Comparison of ENCODE assay signal across 25 cellular contexts in genomic region chr7:41170466-41170865, GRCh38.
"Had no signal": no experiment of that assay in that cellular context is flagged by ENCODE, and none has a peak within 500 bp of the region (broad histone marks: within the 10 kb centered on the region; RNA-seq: fewer than 3 reads in every experiment).

No MANE protein-coding gene starts in this region.

- H3K4me2 ChIP-seq: KMS-11 had no signal

- H3K4me3 Mint-ChIP-seq: activated CD4-positive, alpha-beta T cell treated with anti-CD3 and anti-CD28 coated beads for 36 hours; activated CD4-positive, alpha-beta T cell treated with anti-CD3 and anti-CD28 coated beads, Interleukin-2, amount 10 ng/mL, durations not matched to agents 7 days and 5 days; activated CD8-positive, alpha-beta T cell treated with anti-CD3 and anti-CD28 coated beads, Interleukin-2, amount 10 ng/mL, durations not matched to agents 7 days and 5 days; activated naive CD4-positive, alpha-beta T cell treated with anti-CD3 and anti-CD28 coated beads, Interleukin-2, amount 50 U/mL, for 24 hours; activated naive CD8-positive, alpha-beta T cell treated with anti-CD3 and anti-CD28 coated beads, Interleukin-2, amount 10 ng/mL, durations not matched to agents 7 days and 5 days; activated T-cell treated with anti-CD3 and anti-CD28 coated beads, Interleukin-2, amount 50 U/mL, for 24 hours; WTC11 had no signal

- H3K27me3 ChIP-seq: ascending aorta, body of pancreas, breast epithelium had no signal

- H3K27me3 Mint-ChIP-seq: activated CD4-positive, alpha-beta T cell treated with anti-CD3 and anti-CD28 coated beads for 36 hours; activated CD4-positive, alpha-beta T cell treated with anti-CD3 and anti-CD28 coated beads, Interleukin-2, amount 10 ng/mL, durations not matched to agents 7 days and 5 days; activated naive CD4-positive, alpha-beta T cell treated with anti-CD3 and anti-CD28 coated beads, Interleukin-2, amount 50 U/mL, for 24 hours; activated naive CD8-positive, alpha-beta T cell treated with anti-CD3 and anti-CD28 coated beads, Interleukin-2, amount 10 ng/mL, durations not matched to agents 7 days and 5 days; activated T-cell treated with anti-CD3 and anti-CD28 coated beads, Interleukin-2, amount 50 U/mL, for 24 hours had no signal

- H3K4me1 ChIP-seq: ascending aorta, body of pancreas, breast epithelium had no signal

- H3K27ac ChIP-seq: ascending aorta, body of pancreas, breast epithelium, KMS-11 had no signal

- H3K9me3 ChIP-seq: ascending aorta, body of pancreas, breast epithelium had no signal

- H3K36me3 Mint-ChIP-seq: activated naive CD4-positive, alpha-beta T cell treated with anti-CD3 and anti-CD28 coated beads, Interleukin-2, amount 50 U/mL, for 24 hours; activated naive CD8-positive, alpha-beta T cell treated with anti-CD3 and anti-CD28 coated beads, Interleukin-2, amount 10 ng/mL, durations not matched to agents 7 days and 5 days; WTC11 had no signal

- H3K4me3 ChIP-seq: ascending aorta, body of pancreas, breast epithelium had no signal

- H3K27ac Mint-ChIP-seq: activated CD4-positive, alpha-beta T cell treated with anti-CD3 and anti-CD28 coated beads for 36 hours; activated CD4-positive, alpha-beta T cell treated with anti-CD3 and anti-CD28 coated beads, Interleukin-2, amount 10 ng/mL, durations not matched to agents 7 days and 5 days; activated CD8-positive, alpha-beta T cell treated with anti-CD3 and anti-CD28 coated beads, Interleukin-2, amount 10 ng/mL, durations not matched to agents 7 days and 5 days; activated naive CD4-positive, alpha-beta T cell treated with anti-CD3 and anti-CD28 coated beads, Interleukin-2, amount 50 U/mL, for 24 hours; activated naive CD8-positive, alpha-beta T cell treated with anti-CD3 and anti-CD28 coated beads, Interleukin-2, amount 10 ng/mL, durations not matched to agents 7 days and 5 days; activated T-cell treated with anti-CD3 and anti-CD28 coated beads, Interleukin-2, amount 50 U/mL, for 24 hours; activated T-helper 2 cell treated with anti-CD3 and anti-CD28 coated beads, Interferon-gamma antibody, Interleukin-2, Interleukin-4, amounts not matched to agents 10 μg/mL and 5 μg/mL and 100 μg/mL, durations not matched to agents 14 hours and 24 hours and 36 hours; WTC11 had no signal

- H3K4me1 Mint-ChIP-seq: activated CD4-positive, alpha-beta T cell treated with anti-CD3 and anti-CD28 coated beads for 36 hours; activated CD4-positive, alpha-beta T cell treated with anti-CD3 and anti-CD28 coated beads, Interleukin-2, amount 10 ng/mL, durations not matched to agents 7 days and 5 days; activated naive CD4-positive, alpha-beta T cell treated with anti-CD3 and anti-CD28 coated beads, Interleukin-2, amount 50 U/mL, for 24 hours; activated naive CD8-positive, alpha-beta T cell treated with anti-CD3 and anti-CD28 coated beads, Interleukin-2, amount 10 ng/mL, durations not matched to agents 7 days and 5 days had no signal

- H3K9ac ChIP-seq: KMS-11 had no signal

- H3K36me3 ChIP-seq: ascending aorta, breast epithelium had no signal

- DNase-seq: activated CD4-positive, alpha-beta T cell treated with anti-CD3 and anti-CD28 coated beads for 36 hours; activated CD4-positive, alpha-beta T cell treated with anti-CD3 and anti-CD28 coated beads, Interleukin-2, amount 10 ng/mL, durations not matched to agents 7 days and 5 days; activated CD4-positive, alpha-beta T cell treated with anti-CD3 and anti-CD28 coated beads, Interleukin-2, amount 50 U/mL, for 48 hours; activated CD8-positive, alpha-beta T cell treated with anti-CD3 and anti-CD28 coated beads, Interleukin-2, amount 10 ng/mL, durations not matched to agents 7 days and 5 days; activated gamma-delta T cell; activated naive CD4-positive, alpha-beta T cell treated with Interleukin-2 at 50 U/mL for 16 hours; activated naive CD8-positive, alpha-beta T cell treated with anti-CD3 and anti-CD28 coated beads, Interleukin-2, amount 10 ng/mL, durations not matched to agents 7 days and 5 days; activated T-cell treated with anti-CD3 and anti-CD28 coated beads, Interleukin-2, amount 50 U/mL, for 24 hours; amygdala; body of pancreas; NCI-H1105; NCI-H1417 treated with DMSO at 0.1 percent for 48 hours; NCI-H1930; NCI-H2081 treated with DMSO at 0.1 percent for 48 hours; NCI-H226; NCI-H526; NCI-H748 treated with DMSO at 0.1 percent for 48 hours; Right ventricle myocardium superior had no signal

- H3K9me3 Mint-ChIP-seq: activated CD4-positive, alpha-beta T cell treated with anti-CD3 and anti-CD28 coated beads, Interleukin-2, amount 10 ng/mL, durations not matched to agents 7 days and 5 days; WTC11 had no signal

- ATAC-seq: activated CD4-positive, alpha-beta T cell treated with anti-CD3 and anti-CD28 coated beads for 36 hours; activated CD4-positive, CD25-positive, alpha-beta regulatory T cell treated with anti-CD3 and anti-CD28 coated beads, Interleukin-2, amount 50 U/mL, for 24 hours; activated CD8-positive, alpha-beta T cell treated with anti-CD3 and anti-CD28 coated beads, Interleukin-2, amount 10 ng/mL, durations not matched to agents 7 days and 5 days; body of pancreas; WTC11 had no signal
